In genomic region chr4:159017323-159018036, GRCh38 we compare ENCODE assay signal across 11 cellular contexts.
DNase-seq lines count a peak whose midpoint lies in the region; ATAC-seq and TF ChIP-seq lines count a peak whose summit lies in the region.
"Had no signal": no experiment of that assay in that cellular context is flagged by ENCODE, and none has a peak within 500 bp of the region (broad histone marks: within the 10 kb centered on the region; RNA-seq: fewer than 3 reads in every experiment).

No MANE protein-coding gene starts in this region.

- no peaks in the 10 kb centered on the region for H3K27me3 Mint-ChIP-seq in nephron (ENCODE audit: low read depth)

- peak overlapping the region in 2 of 3 experiments; percentile 18 to 19 for H3K4me3 Mint-ChIP-seq in nephron
- H3K4me3 Mint-ChIP-seq: dendritic cell treated with granulocyte-macrophage colony-stimulating factor and Interleukin-4, amounts not matched to agents 40 ng/mL and 50 ng/mL, for 4 days had no signal

- H3K36me3 ChIP-seq in SJCRH30, result no peaks in the 10 kb centered on the region
- no peaks in the 10 kb centered on the region for H3K36me3 ChIP-seq in spleen

- H3K9me3 ChIP-seq in SJCRH30 (replicated peaks), result no peaks in the 10 kb centered on the region
- H3K9me3 ChIP-seq in spleen, result no peaks in the 10 kb centered on the region

- peaks cover 21% of the 10 kb centered on the region for H3K4me1 Mint-ChIP-seq in nephron

- H3K27ac ChIP-seq in SJCRH30 (no peak overlapping the region), spleen (no peak overlapping the region)
- H3K27ac ChIP-seq: SK-N-MC had no signal

- no peaks in the 10 kb centered on the region for H3K4me1 ChIP-seq in SJCRH30
- H3K4me1 ChIP-seq in spleen, result peaks cover 0 to 16% (median 4%) of the 10 kb centered on the region in 6 donors

- TF ChIP-seq CTCF in nephron (IDR thresholded peaks at IDR 0.05; ENCODE audit: unreplicated experiment in 3 of 3) (no peak), foreskin fibroblast (IDR thresholded peaks at IDR 0.05; ENCODE audit: low read depth, low read length) (no peak), spleen (IDR thresholded peaks at IDR 0.05 in 8 of 11, conservative IDR thresholded peaks at IDR 0.05 in 3 of 11) (no peak)

- 76 to 87% (median 80%) methylated on average over 5 of the region's 5 CpGs for WGBS in spleen, 5 donors

- ATAC-seq in GM19035 (IDR thresholded peaks at IDR 0.05; ENCODE audit: unreplicated experiment), result peak; percentile 37
- peak; percentile 19 for ATAC-seq in HG02623 (IDR thresholded peaks at IDR 0.05; ENCODE audit: unreplicated experiment)
- ATAC-seq in HG03520 (IDR thresholded peaks at IDR 0.05; ENCODE audit: unreplicated experiment), result peak; percentile 29

- DNase-seq in foreskin fibroblast (no peak), SJCRH30 (no peak), spleen (no peak)
- no peak for DNase-seq in stimulated activated CD8-positive, alpha-beta memory T cell treated with anti-CD3 and anti-CD28 coated beads, Interleukin-4, amount 100 ng/mL, for 48 hours
- DNase-seq: NCI-H187 had no signal

- no peaks in the 10 kb centered on the region for H3K9me3 Mint-ChIP-seq in nephron
- H3K9me3 Mint-ChIP-seq: dendritic cell treated with granulocyte-macrophage colony-stimulating factor and Interleukin-4, amounts not matched to agents 40 ng/mL and 50 ng/mL, for 4 days had no signal

- H3K4me3 ChIP-seq in foreskin fibroblast (ENCODE audit: low read depth in 1 of 2, low read length in 2 of 2), result no peak overlapping the region
- no peak overlapping the region for H3K4me3 ChIP-seq in SJCRH30
- H3K4me3 ChIP-seq in spleen, result no peak overlapping the region
- H3K4me3 ChIP-seq: SK-N-MC had no signal

- no peaks in the 10 kb centered on the region for H3K36me3 Mint-ChIP-seq in nephron (ENCODE audit: low read depth)

- H3K27me3 ChIP-seq in SJCRH30 (no peaks in the 10 kb centered on the region), spleen (replicated peaks in 1 of 7) (no peaks in the 10 kb centered on the region)

- peak overlapping the region; percentile 67 to 94 (median 91) for H3K27ac Mint-ChIP-seq in nephron
- H3K27ac Mint-ChIP-seq: dendritic cell treated with granulocyte-macrophage colony-stimulating factor and Interleukin-4, amounts not matched to agents 40 ng/mL and 50 ng/mL, for 4 days had no signal

- no peak for TF ChIP-seq POLR2A in spleen (IDR thresholded peaks at IDR 0.05)

- intact Hi-C loops in spleen (cut with DNase I; ENCODE audit: low total_unique reads), result no loop called here
